17 cellular contexts compared by ENCODE assay signal in the genomic region with DNA sequence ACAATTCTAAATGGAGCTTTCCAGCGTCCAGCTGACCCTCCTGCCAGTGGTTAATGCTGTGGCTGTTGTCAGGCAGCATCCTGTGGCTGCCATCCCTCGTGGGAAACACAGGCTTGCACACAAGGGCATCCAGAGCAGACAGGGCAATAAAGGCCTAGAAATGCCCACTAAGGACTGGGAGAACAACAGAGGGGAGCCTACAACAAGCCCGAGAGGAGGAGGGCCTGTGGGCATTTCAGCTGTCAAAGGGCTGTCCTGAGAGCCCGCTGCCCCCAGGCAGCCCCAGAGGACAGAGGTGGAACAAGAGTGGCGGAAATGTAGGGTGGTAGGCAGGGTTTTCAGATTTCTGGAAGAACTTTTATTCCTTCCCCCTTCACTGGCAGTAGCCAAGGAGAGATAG.
A peak's percentile ranks its signal among the peaks of the same experiment; 100 is the strongest.
DNase-seq lines count a peak whose midpoint lies in the region; ATAC-seq and TF ChIP-seq lines count a peak whose summit lies in the region.
"Had no signal": no experiment of that assay in that cellular context is flagged by ENCODE, and none has a peak within 500 bp of the region (broad histone marks: within the 10 kb centered on the region; RNA-seq: fewer than 3 reads in every experiment).

No MANE protein-coding gene starts in this region.

- H3K27me3 ChIP-seq in Karpas-422 (ENCODE audit: low read length) (no peaks in the 10 kb centered on the region), smooth muscle cell (ENCODE audit: low read depth) (no peaks in the 10 kb centered on the region)
- H3K27me3 ChIP-seq: neutrophil had no signal

- no peak overlapping the region for H3K4me3 ChIP-seq in Karpas-422 (ENCODE audit: low read length)
- no peak overlapping the region for H3K4me3 ChIP-seq in smooth muscle cell

- H3K36me3 ChIP-seq in Karpas-422 (ENCODE audit: insufficient read depth, low read length) (no peaks in the 10 kb centered on the region), smooth muscle cell (ENCODE audit: low read depth) (no peaks in the 10 kb centered on the region)

- ATAC-seq in natural killer cell (no peak), HG03520 (IDR thresholded peaks at IDR 0.05; ENCODE audit: unreplicated experiment) (no peak)
- no peak for ATAC-seq in natural killer cell treated with Interleukin-12 subunit alpha and Interleukin-12 subunit beta and Interleukin-15 and Interleukin-18, amount 100 ng/mL, for 72 hours

- peak overlapping the region; percentile 81 for H3K27ac ChIP-seq in caudate nucleus (ENCODE audit: low read depth, low read length)
- H3K27ac ChIP-seq in Karpas-422 (ENCODE audit: low read length): no peak overlapping the region
- no peak overlapping the region for H3K27ac ChIP-seq in smooth muscle cell (ENCODE audit: low read depth)
- H3K27ac ChIP-seq: neutrophil had no signal

- H3K4me2 ChIP-seq in Karpas-422 (ENCODE audit: low read depth, low read length, poor library complexity, severe bottlenecking): no peak overlapping the region
- no peak overlapping the region for H3K4me2 ChIP-seq in smooth muscle cell

- H3K27me3 Mint-ChIP-seq in natural killer cell (ENCODE audit: low read depth in 2 of 2) (no peaks in the 10 kb centered on the region), nephron (ENCODE audit: low read depth) (no peaks in the 10 kb centered on the region)
- H3K27me3 Mint-ChIP-seq in natural killer cell treated with Interleukin-12 subunit alpha and Interleukin-12 subunit beta and Interleukin-15 and Interleukin-18, amount 100 ng/mL, for 72 hours: no peaks in the 10 kb centered on the region
- H3K27me3 Mint-ChIP-seq: activated CD4-positive, alpha-beta T cell treated with anti-CD3 and anti-CD28 coated beads, Interleukin-2, amount 10 ng/mL, durations not matched to agents 7 days and 5 days had no signal

- H3K27ac Mint-ChIP-seq in natural killer cell (peak overlapping the region; percentile 45 to 61), nephron (peak overlapping the region; percentile 27 to 85 (median 63))
- H3K27ac Mint-ChIP-seq in natural killer cell treated with Interleukin-12 subunit alpha and Interleukin-12 subunit beta and Interleukin-15 and Interleukin-18, amount 100 ng/mL, for 72 hours: peak overlapping the region in 1 of 2 donors; percentile 68
- H3K27ac Mint-ChIP-seq: activated CD4-positive, alpha-beta T cell treated with anti-CD3 and anti-CD28 coated beads, Interleukin-2, amount 10 ng/mL, durations not matched to agents 7 days and 5 days had no signal

- H3F3A ChIP-seq in smooth muscle cell (ENCODE audit: low read depth): no peaks in the 10 kb centered on the region

- H3K4me3 Mint-ChIP-seq in natural killer cell: no peak overlapping the region
- H3K4me3 Mint-ChIP-seq in natural killer cell treated with Interleukin-12 subunit alpha and Interleukin-12 subunit beta and Interleukin-15 and Interleukin-18, amount 100 ng/mL, for 72 hours: no peak overlapping the region
- peak overlapping the region in 1 of 3 experiments; percentile 11 for H3K4me3 Mint-ChIP-seq in nephron
- H3K4me3 Mint-ChIP-seq: activated CD4-positive, alpha-beta T cell treated with anti-CD3 and anti-CD28 coated beads, Interleukin-2, amount 10 ng/mL, durations not matched to agents 7 days and 5 days had no signal

- DNase-seq in natural killer cell (no peak), caudate nucleus (lab: John Stamatoyannopoulos, UW) (no peak), occipital lobe (lab: John Stamatoyannopoulos, UW) (no peak), Karpas-422 (no peak), smooth muscle cell (lab: John Stamatoyannopoulos, UW; ENCODE audit: unreplicated experiment) (no peak)
- DNase-seq in natural killer cell treated with Interleukin-12 subunit alpha and Interleukin-12 subunit beta and Interleukin-15 and Interleukin-18, amount 100 ng/mL, for 72 hours (ENCODE audit: low spot score): no peak
- DNase-seq: activated CD4-positive, alpha-beta T cell treated with anti-CD3 and anti-CD28 coated beads, Interleukin-2, amount 10 ng/mL, durations not matched to agents 7 days and 5 days; activated T-cell treated with anti-CD3 and anti-CD28 coated beads, Interleukin-2, amount 50 U/mL, for 48 hours; central memory CD4-positive, alpha-beta T cell; foreskin melanocyte; NCI-H1930; NCI-H524 treated with DMSO at 0.1 percent for 48 hours; SIG-M5; stimulated activated CD4-positive, alpha-beta T cell treated with anti-CD3 and anti-CD28 coated beads, Interleukin-2, amount 100 ng/mL, for 48 hours had no signal

- TF ChIP-seq CTCF in natural killer cell (IDR thresholded peaks at IDR 0.05) (no peak), nephron (IDR thresholded peaks at IDR 0.05; ENCODE audit: unreplicated experiment in 3 of 3) (no peak), smooth muscle cell (IDR thresholded peaks at IDR 0.05; ENCODE audit: borderline replicate concordance, insufficient read depth, poor library complexity, severe bottlenecking) (no peak)

- H3K36me3 Mint-ChIP-seq in natural killer cell (peaks cover 11% of the 10 kb centered on the region), nephron (ENCODE audit: low read depth) (peaks cover 49% of the 10 kb centered on the region)
- H3K36me3 Mint-ChIP-seq in natural killer cell treated with Interleukin-12 subunit alpha and Interleukin-12 subunit beta and Interleukin-15 and Interleukin-18, amount 100 ng/mL, for 72 hours: peaks cover 9% of the 10 kb centered on the region

- intact Hi-C loops in natural killer cell (cut with micrococcal nuclease): no loop called here

- H3K4me1 Mint-ChIP-seq in natural killer cell (peaks cover 31 to 34% of the 10 kb centered on the region in 2 donors), nephron (peaks cover 68% of the 10 kb centered on the region)
- peaks cover 13 to 17% of the 10 kb centered on the region in 2 donors for H3K4me1 Mint-ChIP-seq in natural killer cell treated with Interleukin-12 subunit alpha and Interleukin-12 subunit beta and Interleukin-15 and Interleukin-18, amount 100 ng/mL, for 72 hours (ENCODE audit: low read depth in 2 of 2)

- H3K9me3 Mint-ChIP-seq in natural killer cell: no peaks in the 10 kb centered on the region
- H3K9me3 Mint-ChIP-seq in natural killer cell treated with Interleukin-12 subunit alpha and Interleukin-12 subunit beta and Interleukin-15 and Interleukin-18, amount 100 ng/mL, for 72 hours: no peaks in the 10 kb centered on the region
- H3K9me3 Mint-ChIP-seq in nephron: no peaks in the 10 kb centered on the region
- H3K9me3 Mint-ChIP-seq: activated CD4-positive, alpha-beta T cell treated with anti-CD3 and anti-CD28 coated beads, Interleukin-2, amount 10 ng/mL, durations not matched to agents 7 days and 5 days had no signal

- H3K9me2 ChIP-seq in Karpas-422 (replicated peaks; ENCODE audit: insufficient read depth, low read length): no peaks in the 10 kb centered on the region

- 89% methylated on average over 5 of the region's 5 CpGs for WGBS in smooth muscle cell (ENCODE audit: low lambda C conversion rate)

- H3K9me3 ChIP-seq in Karpas-422 (ENCODE audit: low read length) (no peaks in the 10 kb centered on the region), smooth muscle cell (replicated peaks; ENCODE audit: low read depth) (no peaks in the 10 kb centered on the region)
- H3K9me3 ChIP-seq: neutrophil had no signal

- H3K9ac ChIP-seq in Karpas-422 (ENCODE audit: low read length) (no peak overlapping the region), smooth muscle cell (ENCODE audit: low read depth) (no peak overlapping the region)

- H4K20me1 ChIP-seq in Karpas-422 (ENCODE audit: insufficient read depth, low read depth, low read length): no peaks in the 10 kb centered on the region
- no peaks in the 10 kb centered on the region for H4K20me1 ChIP-seq in smooth muscle cell (ENCODE audit: low read depth)

- H2AFZ ChIP-seq in Karpas-422 (ENCODE audit: low read length) (no peak overlapping the region), smooth muscle cell (ENCODE audit: low read depth) (no peak overlapping the region)

- H3K79me2 ChIP-seq in Karpas-422 (ENCODE audit: low read length) (no peaks in the 10 kb centered on the region), smooth muscle cell (ENCODE audit: low read depth) (no peaks in the 10 kb centered on the region)

- H3K4me1 ChIP-seq in Karpas-422 (ENCODE audit: low read length): no peaks in the 10 kb centered on the region
- no peaks in the 10 kb centered on the region for H3K4me1 ChIP-seq in smooth muscle cell (ENCODE audit: low read depth)
